ENCODE assay signal across 29 cellular contexts in the genomic region with DNA sequence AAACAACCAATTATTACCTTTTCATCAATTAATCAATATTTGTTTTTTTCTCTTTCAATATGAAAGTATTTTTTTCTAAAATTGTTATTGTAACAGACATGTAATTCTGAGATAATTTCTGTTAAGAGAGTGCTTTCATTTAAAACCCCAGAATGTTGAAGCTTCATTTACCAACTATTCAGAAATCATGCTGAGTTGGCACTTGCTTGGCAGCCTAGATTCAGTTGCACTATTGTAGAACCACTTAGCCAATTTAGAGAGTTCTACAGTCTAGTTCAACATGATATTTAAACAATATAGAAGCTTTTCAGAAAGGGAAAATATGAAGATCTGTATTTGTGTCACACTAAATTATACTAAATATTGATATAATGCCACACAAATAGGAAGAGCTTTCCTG. TPM values are rescaled to one million over a fixed set of nuclear protein-coding genes. Genes with fewer than 3 reads are reported as not detected.
"Had no signal": no experiment of that assay in that cellular context is flagged by ENCODE, and none has a peak within 500 bp of the region (broad histone marks: within the 10 kb centered on the region; RNA-seq: fewer than 3 reads in every experiment).

No MANE protein-coding gene starts in this region.

- H3K4me3 Mint-ChIP-seq: activated CD4-positive, alpha-beta memory T cell treated with anti-CD3 and anti-CD28 coated beads, Interleukin-2, amount 10 ng/mL, durations not matched to agents 7 days and 5 days; activated naive CD4-positive, alpha-beta T cell treated with anti-CD3 and anti-CD28 coated beads for 36 hours; activated naive CD8-positive, alpha-beta T cell; activated T-helper 17 cell treated with anti-CD3 and anti-CD28 coated beads, Interleukin-2, amount 50 U/mL, for 72 hours; T-cell had no signal

- H3K27me3 ChIP-seq: brain microvascular endothelial cell, cardiac muscle cell had no signal

- DNase-seq: activated CD4-positive, alpha-beta memory T cell treated with anti-CD3 and anti-CD28 coated beads, Interleukin-2, amount 10 ng/mL, durations not matched to agents 7 days and 5 days; activated CD4-positive, alpha-beta T cell treated with anti-CD3 and anti-CD28 coated beads, Interleukin-2, amount 50 U/mL, for 1 hour; activated CD4-positive, CD25-positive, alpha-beta regulatory T cell; activated gamma-delta T cell; activated naive CD4-positive, alpha-beta T cell treated with anti-CD3 and anti-CD28 coated beads for 36 hours; activated T-cell treated with anti-CD3 and anti-CD28 coated beads for 4 hours; activated T-cell treated with anti-CD3 and anti-CD28 coated beads, Interleukin-2, amount 50 U/mL, for 48 hours; amygdala; brain microvascular endothelial cell; Kasumi-1; NCI-H1105 treated with DMSO at 0.1 percent for 48 hours; NCI-H1436 treated with DMSO at 0.1 percent for 48 hours; NCI-H187; NCI-H2081; NCI-H2171; NCI-H2227 treated with DMSO at 0.1 percent for 48 hours; NCI-H526 treated with DMSO at 0.1 percent for 48 hours; NCI-H82; SIG-M5; T-cell; T-helper 2 cell; T1000 had no signal

- H3K4me1 Mint-ChIP-seq: activated CD4-positive, alpha-beta memory T cell treated with anti-CD3 and anti-CD28 coated beads, Interleukin-2, amount 10 ng/mL, durations not matched to agents 7 days and 5 days; activated T-helper 17 cell treated with anti-CD3 and anti-CD28 coated beads, Interleukin-2, amount 50 U/mL, for 72 hours; T-cell had no signal

- H3K4me3 ChIP-seq: cardiac muscle cell had no signal

- ATAC-seq: activated T-helper 17 cell treated with anti-CD3 and anti-CD28 coated beads, Interleukin-2, amount 50 U/mL, for 72 hours; T-cell had no signal

- FAIRE-seq: astrocyte had no signal

- H3K27ac ChIP-seq: brain microvascular endothelial cell, cardiac muscle cell, VCaP had no signal

- H3K36me3 ChIP-seq: brain microvascular endothelial cell, cardiac muscle cell had no signal

- H3K27me3 Mint-ChIP-seq: activated CD4-positive, alpha-beta memory T cell treated with anti-CD3 and anti-CD28 coated beads, Interleukin-2, amount 10 ng/mL, durations not matched to agents 7 days and 5 days; activated naive CD8-positive, alpha-beta T cell; activated T-helper 17 cell treated with anti-CD3 and anti-CD28 coated beads, Interleukin-2, amount 50 U/mL, for 72 hours; T-cell had no signal

- H3K27ac Mint-ChIP-seq: activated CD4-positive, alpha-beta memory T cell treated with anti-CD3 and anti-CD28 coated beads, Interleukin-2, amount 10 ng/mL, durations not matched to agents 7 days and 5 days; activated naive CD4-positive, alpha-beta T cell treated with anti-CD3 and anti-CD28 coated beads for 36 hours; activated naive CD8-positive, alpha-beta T cell; activated T-helper 17 cell treated with anti-CD3 and anti-CD28 coated beads, Interleukin-2, amount 50 U/mL, for 72 hours; T-cell had no signal

- H3K36me3 Mint-ChIP-seq: activated naive CD8-positive, alpha-beta T cell; T-cell had no signal

RNA-seq across cellular contexts. Expression of a gene that starts 56.1 kb away (rescaled TPM):
- total RNA-seq: activated CD4-positive, alpha-beta memory T cell treated with anti-CD3 and anti-CD28 coated beads, Interleukin-2, amount 10 ng/mL, durations not matched to agents 7 days and 5 days; activated CD8-positive, alpha-beta memory T cell treated with anti-CD3 and anti-CD28 coated beads for 36 hours; activated naive CD4-positive, alpha-beta T cell treated with anti-CD3 and anti-CD28 coated beads for 36 hours; activated T-helper 17 cell treated with anti-CD3 and anti-CD28 coated beads, Interleukin-2, amount 50 U/mL, for 72 hours; cardiac muscle cell; RPMI7951 had no signal
